Comparison of ENCODE assay signal across 22 cellular contexts in genomic region chr3:14941871-14942270, GRCh38. TPM values are rescaled to one million over a fixed set of nuclear protein-coding genes. Genes with fewer than 3 reads are reported as not detected.
A peak's percentile ranks its signal among the peaks of the same experiment; 100 is the strongest.
DNase-seq lines count a peak whose midpoint lies in the region; ATAC-seq and TF ChIP-seq lines count a peak whose summit lies in the region.
"Had no signal": no experiment of that assay in that cellular context is flagged by ENCODE, and none has a peak within 500 bp of the region (broad histone marks: within the 10 kb centered on the region; RNA-seq: fewer than 3 reads in every experiment).

No MANE protein-coding gene starts in this region.

- DNase-seq in left ventricle myocardium superior: no peak
- DNase-seq in cardiac septum (ENCODE audit: low spot score): no peak
- DNase-seq in dorsolateral prefrontal cortex: no peak
- peak in 1 of 49 donors; percentile 1 for DNase-seq in substantia nigra (lab: John Stamatoyannopoulos, UW)
- DNase-seq: activated T-cell treated with anti-CD3 and anti-CD28 coated beads, Interleukin-2, amount 50 U/mL, for 4 hours; aorta; Calu3; caudate nucleus; H7; heart right ventricle; Kasumi-1; NCI-H1694 treated with DMSO at 0.1 percent for 48 hours; NCI-H526; SIG-M5 had no signal

- no peaks in the 10 kb centered on the region for H3K9me3 ChIP-seq in muscle layer of colon (ENCODE audit: low read length)
- H3K9me3 ChIP-seq: A549, heart right ventricle, prostate gland had no signal

- H3K9ac ChIP-seq in muscle layer of colon (ENCODE audit: low read length): no peak overlapping the region

- H3K4me3 ChIP-seq in dorsolateral prefrontal cortex: no peak overlapping the region
- H3K4me3 ChIP-seq in muscle layer of colon (ENCODE audit: low read depth in 1 of 2, low read length in 2 of 2): no peak overlapping the region
- H3K4me3 ChIP-seq: A549, heart right ventricle, prostate gland had no signal

- H3K4me1 ChIP-seq in muscle layer of colon (ENCODE audit: insufficient read depth, low read length): peaks cover 17% of the 10 kb centered on the region
- H3K4me1 ChIP-seq: prostate gland had no signal

- H3K27ac ChIP-seq in dorsolateral prefrontal cortex: peak overlapping the region in 49 of 59 donors; percentile 15 to 85 (median 60)
- H3K27ac ChIP-seq in muscle layer of colon (ENCODE audit: low read depth, low read length): peak overlapping the region; percentile 4
- H3K27ac ChIP-seq in substantia nigra (ENCODE audit: low read depth, low read length, poor library complexity, severe bottlenecking): peak overlapping the region; percentile 51
- H3K27ac ChIP-seq: A549, epithelial cell of prostate, heart right ventricle, prostate gland had no signal

- peak; percentile 9 for ATAC-seq in left ventricle myocardium superior
- no peak for ATAC-seq in GM19023 (IDR thresholded peaks at IDR 0.05; ENCODE audit: unreplicated experiment)
- no peak for ATAC-seq in HG03175 (IDR thresholded peaks at IDR 0.05; ENCODE audit: unreplicated experiment)
- no peak for ATAC-seq in HG03565 (IDR thresholded peaks at IDR 0.05; ENCODE audit: unreplicated experiment)
- ATAC-seq: A549; activated T-cell treated with anti-CD3 and anti-CD28 coated beads, Interleukin-2, amount 50 U/mL, for 4 hours; heart right ventricle; Panc1 had no signal

- H3K36me3 ChIP-seq in muscle layer of colon (ENCODE audit: insufficient read depth, low read length): peaks cover 7% of the 10 kb centered on the region

- H3K27me3 ChIP-seq in dorsolateral prefrontal cortex: no peaks in the 10 kb centered on the region
- no peaks in the 10 kb centered on the region for H3K27me3 ChIP-seq in muscle layer of colon (ENCODE audit: control insufficient read depth in 1 of 2, insufficient read depth in 2 of 2, low read length in 2 of 2)
- H3K27me3 ChIP-seq: heart right ventricle had no signal

- TF ChIP-seq CTCF in dorsolateral prefrontal cortex (IDR thresholded peaks at IDR 0.05 in 54 of 56, conservative IDR thresholded peaks at IDR 0.05 in 2 of 56; ENCODE audit: low read depth in 1 of 56, partially characterized antibody in 56 of 56): no peak

- intact Hi-C loops in left ventricle myocardium superior (cut with micrococcal nuclease) (no loop called here), cardiac septum (cut with DNase I) (no loop called here), dorsolateral prefrontal cortex (cut with DNase I) (loop anchor here (10.0 kb wide), 3 partner anchors 153 to 817 kb away; partner anchors contain the start of genes CHCHD4 (in 2 of the 2), TMEM43 (in 2 of the 2) and RBSN (in 1 of the 2))

RNA-seq across cellular contexts. Expression of gene NR2C2, which starts 5.5 kb away (rescaled TPM):
- total RNA-seq in left ventricle myocardium superior (31.8 TPM), cardiac septum (32.7 TPM), dorsolateral prefrontal cortex (10 to 100 TPM; 55.4 to 85.3 (median 71.6) TPM)

Comparison
In these comparisons a context has a peak if more than half of its experiments do, and no peak if none do; other contexts are left out.
1. H3K27ac ChIP-seq: peak in every context shown above with its lines; median percentile 60 in dorsolateral prefrontal cortex; 51 in substantia nigra; 4 in muscle layer of colon.
2. intact Hi-C loops: an anchor here in dorsolateral prefrontal cortex (10.0 kb wide); none called in left ventricle myocardium superior and cardiac septum.